In the genomic region with DNA sequence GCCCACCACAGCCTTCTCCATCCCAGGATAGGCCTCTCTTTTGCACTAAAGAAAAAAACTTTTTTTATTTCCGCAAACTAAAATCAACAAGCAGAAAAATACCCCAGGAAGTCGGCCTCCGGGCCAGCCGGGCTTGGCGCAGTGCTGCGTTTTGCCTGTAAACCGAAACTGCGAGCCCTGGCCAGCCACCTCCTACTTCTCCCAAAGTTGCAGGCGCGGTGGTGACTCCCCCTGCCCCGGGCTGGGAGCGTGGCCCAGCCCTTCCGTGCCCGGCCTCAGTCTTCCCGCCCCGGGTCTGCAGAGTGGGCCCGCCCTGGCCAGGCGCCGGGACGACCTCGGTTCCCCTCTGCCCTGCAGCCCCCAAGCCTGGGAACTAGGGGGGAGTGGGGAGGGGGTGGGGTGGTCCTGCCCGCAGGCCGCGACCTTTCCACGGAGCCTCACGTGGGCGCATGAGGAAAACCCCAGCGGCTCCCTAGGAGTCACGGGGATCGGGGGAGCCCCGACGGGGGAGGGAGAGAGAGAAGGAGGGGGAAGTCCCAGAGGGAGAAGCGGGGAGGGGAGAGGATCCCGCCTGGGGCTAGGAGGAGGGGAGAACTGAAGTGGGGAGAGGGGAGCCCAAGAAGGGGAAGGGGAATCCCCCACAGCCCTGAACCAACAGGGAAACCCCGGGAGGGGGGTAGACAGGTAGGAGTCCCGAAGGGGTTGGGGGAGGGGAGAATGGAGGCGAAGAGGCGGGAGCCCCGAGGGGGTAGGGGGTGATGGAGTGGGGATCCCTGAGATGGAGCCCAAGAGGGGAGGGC, we compare ENCODE assay signal across 8 cellular contexts. TPM values are rescaled to one million over a fixed set of nuclear protein-coding genes. Genes with fewer than 3 reads are reported as not detected.
DNase-seq lines count a peak whose midpoint lies in the region; ATAC-seq and TF ChIP-seq lines count a peak whose summit lies in the region.

No MANE protein-coding gene starts in this region.

- H3K36me3 ChIP-seq in DND-41 (ENCODE audit: insufficient read depth, low read length), result peaks cover 18% of the 10 kb centered on the region
- peaks cover 10% of the 10 kb centered on the region for H3K36me3 ChIP-seq in upper lobe of right lung

- H3K27me3 ChIP-seq in DND-41 (ENCODE audit: insufficient read depth, low read length, poor library complexity) (no peaks in the 10 kb centered on the region), upper lobe of right lung (no peaks in the 10 kb centered on the region)

- H3K4me2 ChIP-seq in DND-41 (ENCODE audit: insufficient read depth, low read length), result peak overlapping the region; percentile 71

- H3K9ac ChIP-seq in DND-41 (ENCODE audit: low read depth, low read length), result peak overlapping the region; percentile 76

- peak overlapping the region; percentile 96 for H3K4me3 Mint-ChIP-seq in nephron progenitor cell

- TF ChIP-seq CTCF in DND-41 (IDR thresholded peaks at IDR 0.05; ENCODE audit: borderline replicate concordance, extremely low read depth, low read length, poor library complexity, severe bottlenecking), result no peak
- TF ChIP-seq CTCF in nephron progenitor cell (IDR thresholded peaks at IDR 0.05), result no peak
- no peak for TF ChIP-seq CTCF in upper lobe of right lung (IDR thresholded peaks at IDR 0.05)

- H3K4me3 ChIP-seq in DND-41 (ENCODE audit: low read depth in 1 of 2, low read length in 2 of 2) (peak overlapping the region; percentile 60 to 72; a peak in 3 of 4 replicates), upper lobe of right lung (peak overlapping the region; percentile 93)

- peaks cover 65% of the 10 kb centered on the region for H3K27me3 Mint-ChIP-seq in nephron progenitor cell (ENCODE audit: low read depth, poor library complexity)

- no peak overlapping the region for H3K27ac Mint-ChIP-seq in nephron progenitor cell

- H4K20me1 ChIP-seq in DND-41 (ENCODE audit: insufficient read depth, low read length), result peaks cover 20% of the 10 kb centered on the region

- intact Hi-C loops in upper lobe of right lung (cut with DNase I), result loop anchor here (10.0 kb wide), 2 partner anchors 96 to 136 kb away; no protein-coding TSS in a partner anchor

- H3K79me2 ChIP-seq in DND-41 (ENCODE audit: insufficient read depth, low read length), result peaks cover 28% of the 10 kb centered on the region

- no peaks in the 10 kb centered on the region for H3K36me3 Mint-ChIP-seq in nephron progenitor cell (ENCODE audit: low read depth)

- DNase-seq in DND-41 (peak; percentile 80), NCI-H226 (peak; percentile 62), fibroblast of the conjunctiva (ENCODE audit: low read depth) (peak; percentile 71), nephron progenitor cell (peak; percentile 51), upper lobe of right lung (peak; percentile 90)
- DNase-seq in activated T-helper 1 cell treated with anti-CD3 and anti-CD28 coated beads, Interleukin-2, amount 50 U/mL, for 16 hours (ENCODE audit: low read depth in 1 of 2, low spot score in 1 of 2), result peak; percentile 48 to 60

- peaks cover 15% of the 10 kb centered on the region for H3K9me3 Mint-ChIP-seq in nephron progenitor cell

- H3K4me1 ChIP-seq in DND-41 (ENCODE audit: insufficient read depth, low read length), result peaks cover 44% of the 10 kb centered on the region
- H3K4me1 ChIP-seq in upper lobe of right lung, result peaks cover 24% of the 10 kb centered on the region

- no peak overlapping the region for H2AFZ ChIP-seq in DND-41 (ENCODE audit: low read depth, low read length)

- ATAC-seq in DND-41 (ENCODE audit: insufficient read depth, low read depth) (peak; percentile 44), upper lobe of right lung (peak; percentile 33), GM19455 (IDR thresholded peaks at IDR 0.05; ENCODE audit: unreplicated experiment) (no peak), GM19395 (IDR thresholded peaks at IDR 0.05; ENCODE audit: unreplicated experiment) (no peak)

- H3K9me3 ChIP-seq in DND-41 (ENCODE audit: insufficient read depth, low read length, severe bottlenecking) (no peaks in the 10 kb centered on the region), upper lobe of right lung (peaks cover 10% of the 10 kb centered on the region)

- H3K4me1 Mint-ChIP-seq in nephron progenitor cell, result peaks cover 31% of the 10 kb centered on the region

- H3K27ac ChIP-seq in DND-41 (ENCODE audit: low read length), result peak overlapping the region; percentile 78
- H3K27ac ChIP-seq in upper lobe of right lung, result peak overlapping the region; percentile 91

RNA-seq across cellular contexts. Expression of gene GADD45B, which starts 3.0 kb away (rescaled TPM):
- total RNA-seq in upper lobe of right lung, result 91.2 TPM

RNA-seq across cellular contexts. Expression of gene LMNB2, which starts 22.2 kb away (rescaled TPM):
- total RNA-seq in upper lobe of right lung, result 22.0 TPM

RNA-seq across cellular contexts. Expression of gene TIMM13, which starts 51.6 kb away (rescaled TPM):
- 61.0 TPM for total RNA-seq in upper lobe of right lung

Comparison
In these comparisons a context has a peak if more than half of its experiments do, and no peak if none do; other contexts are left out.
1. ATAC-seq: peak in DND-41 (single experiment) and upper lobe of right lung (single experiment); none in GM19455 (single experiment) and GM19395 (single experiment).
2. Peak in every context shown above with its lines, with median percentiles within 50 percentile points of each other: DNase-seq.